8 cellular contexts compared by ENCODE assay signal in the genomic region with DNA sequence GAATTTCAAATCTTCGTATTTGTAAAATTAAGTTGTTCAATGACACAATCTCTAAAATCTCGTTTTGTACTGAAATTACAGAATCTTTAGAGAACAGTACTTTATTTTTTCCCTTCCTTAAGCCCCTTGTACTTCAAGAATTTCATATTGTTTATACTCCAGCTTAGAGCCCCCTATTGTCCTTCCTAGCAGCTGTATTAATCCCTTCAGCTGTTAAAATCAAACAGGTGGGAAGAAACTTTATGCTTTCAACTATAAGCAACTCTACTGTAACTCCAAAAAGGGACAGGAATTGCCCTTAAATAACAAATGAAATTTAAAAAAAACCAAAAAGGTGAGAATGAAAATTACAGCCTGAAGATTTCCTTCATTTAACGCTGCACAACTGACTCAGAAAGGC. TPM values are rescaled to one million over a fixed set of nuclear protein-coding genes. Genes with fewer than 3 reads are reported as not detected.
DNase-seq lines count a peak whose midpoint lies in the region; ATAC-seq and TF ChIP-seq lines count a peak whose summit lies in the region.

No MANE protein-coding gene starts in this region.

- H3K27me3 ChIP-seq in AG04450 (ENCODE audit: control insufficient read depth, insufficient read depth, low read length) (no peaks in the 10 kb centered on the region), KMS-11 (ENCODE audit: insufficient read depth, low read depth) (no peaks in the 10 kb centered on the region)

- H4K20me1 ChIP-seq in KMS-11 (ENCODE audit: insufficient read depth), result peaks cover 54% of the 10 kb centered on the region

- DNase-seq in AG04450 (ENCODE audit: low read depth, low spot score) (no peak), choroid plexus epithelial cell (ENCODE audit: low read depth) (no peak), kidney glomerular epithelial cell (lab: John Stamatoyannopoulos, UW) (no peak), inferior parietal cortex (ENCODE audit: extremely low spot score) (no peak), ACHN (no peak), HT-29 (ENCODE audit: low spot score) (no peak)
- DNase-seq in naive thymus-derived CD8-positive, alpha-beta T cell, result no peak

- no peaks in the 10 kb centered on the region for H3K9me3 Mint-ChIP-seq in naive thymus-derived CD8-positive, alpha-beta T cell

- CTCF ChIA-PET in AG04450 (lab: Charles Lee), result interaction anchor here (0.8 kb wide), 1 partner anchor 87 kb away, joined by 3 read pairs; no protein-coding TSS in a partner anchor

- H3K27ac ChIP-seq in AG04450 (ENCODE audit: low read depth, low read length) (no peak overlapping the region), KMS-11 (peak overlapping the region; percentile 92; the same call in 1 of the 2 replicates)

- peaks cover 49 to 78% (median 69%) of the 10 kb centered on the region in 4 donors for H3K4me1 Mint-ChIP-seq in naive thymus-derived CD8-positive, alpha-beta T cell

- peak overlapping the region; percentile 93 for H3K4me2 ChIP-seq in KMS-11

- peaks cover 69% of the 10 kb centered on the region for H3K79me2 ChIP-seq in KMS-11 (ENCODE audit: insufficient read depth, low read depth)

- H2AFZ ChIP-seq in KMS-11 (ENCODE audit: low read depth), result no peak overlapping the region

- H3K27ac Mint-ChIP-seq in naive thymus-derived CD8-positive, alpha-beta T cell, result peak overlapping the region; percentile 71 to 99 (median 97)

- ATAC-seq in naive thymus-derived CD8-positive, alpha-beta T cell, result no peak

- H3K9ac ChIP-seq in KMS-11, result peak overlapping the region; percentile 95; the same call in 1 of the 2 replicates

- peaks cover 44% of the 10 kb centered on the region; the same call in 1 of the 2 replicates for H3K36me3 ChIP-seq in KMS-11 (ENCODE audit: insufficient read depth)

- peaks cover 64% of the 10 kb centered on the region for H3K4me1 ChIP-seq in KMS-11 (ENCODE audit: low read depth, poor library complexity, severe bottlenecking)

- H3K9me3 ChIP-seq in AG04450 (ENCODE audit: control insufficient read depth, insufficient read depth, low read length), result no peaks in the 10 kb centered on the region; the same call in 1 of the 2 replicates

- in situ Hi-C loops in ACHN (cut with HindIII; ENCODE audit: low pct_ligation_motif_present, low pct_unique_long_range_greater_than_20kb, low sequenced_read_pairs), result no loop called here

- no peaks in the 10 kb centered on the region for H3K27me3 Mint-ChIP-seq in naive thymus-derived CD8-positive, alpha-beta T cell

- H3K4me3 Mint-ChIP-seq in naive thymus-derived CD8-positive, alpha-beta T cell, result peak overlapping the region; percentile 92 to 98 (median 96)

- H3K36me3 Mint-ChIP-seq in naive thymus-derived CD8-positive, alpha-beta T cell, result peaks cover 0 to 51% (median 8%) of the 10 kb centered on the region in 3 donors

- TF ChIP-seq CTCF in AG04450 (IDR thresholded peaks at IDR 0.05; ENCODE audit: low read depth, low read length) (0 out of 2 replicates have a peak, but pooled peaks have one; percentile 2), KMS-11 (conservative IDR thresholded peaks at IDR 0.05; ENCODE audit: low read depth, low read length) (0 out of 2 replicates have a peak, but pooled peaks have one; percentile 0), choroid plexus epithelial cell (conservative IDR thresholded peaks at IDR 0.05; ENCODE audit: low read depth, low read length) (no peak)

- H3K4me3 ChIP-seq in AG04450 (ENCODE audit: low read depth, low read length), result peak overlapping the region; percentile 99
- no peak overlapping the region for H3K4me3 ChIP-seq in KMS-11 (IDR thresholded peaks at IDR 0.05; ENCODE audit: insufficient read depth, low read depth, low read length)
- peak overlapping the region; percentile 99 for H3K4me3 ChIP-seq in choroid plexus epithelial cell (ENCODE audit: low read depth, low read length)

- POLR2A ChIA-PET in AG04450 (lab: Yijun Ruan, JAX), result interaction anchor here (1.0 to 1.2 kb wide), 3 partner anchors 9 to 78 kb away, joined by 3 read pairs; partner anchors contain the start of gene PTGES3
- POLR2A ChIA-PET in naive thymus-derived CD8-positive, alpha-beta T cell (lab: Charles Lee), result interaction anchor here (0.6 to 8.9 kb wide), 7 partner anchors 9 to 364 kb away, joined by 3 to 80 read pairs (median 4); partner anchors contain the start of genes PRIM1 and PTGES3

RNA-seq across cellular contexts. Expression of gene NACA, which starts 1.7 kb away (rescaled TPM):
- 596 and 723 TPM in 2 replicates for polyA plus RNA-seq in AG04450 (2011; rRNA removed)
- 368 and 381 TPM in 2 replicates for polyA minus RNA-seq in AG04450 (2011; rRNA and poly(A)+ RNA removed)
- total RNA-seq in naive thymus-derived CD8-positive, alpha-beta T cell, result 1,000 to 10,000 TPM; 1,471 to 1,474 TPM
- 1,000 to 10,000 TPM; 1,330 to 1,441 (median 1,344) TPM for polyA plus RNA-seq in naive thymus-derived CD8-positive, alpha-beta T cell
- total RNA-seq in HT-29 (2014; rRNA removed; shearing (Covaris generic)), result 1,132 and 1,145 TPM in 2 replicates

RNA-seq across cellular contexts. Expression of gene PRIM1, which starts 28.8 kb away (rescaled TPM):
- polyA plus RNA-seq in AG04450 (2011; rRNA removed), result 6.2 and 6.7 TPM in 2 replicates
- 2.4 and 4.8 TPM in 2 replicates for polyA minus RNA-seq in AG04450 (2011; rRNA and poly(A)+ RNA removed)
- total RNA-seq in naive thymus-derived CD8-positive, alpha-beta T cell, result 10 to 100 TPM; 26.3 to 26.7 TPM
- polyA plus RNA-seq in naive thymus-derived CD8-positive, alpha-beta T cell, result 10 to 100 TPM; 43.8 to 49.1 (median 45.8) TPM
- 8.9 and 10.1 TPM in 2 replicates for total RNA-seq in HT-29 (2014; rRNA removed; shearing (Covaris generic))

RNA-seq across cellular contexts. Expression of gene PTGES3, which starts 35.3 kb away (rescaled TPM):
- 80.1 and 112 TPM in 2 replicates for polyA plus RNA-seq in AG04450 (2011; rRNA removed)
- polyA minus RNA-seq in AG04450 (2011; rRNA and poly(A)+ RNA removed), result 18.8 and 44.0 TPM in 2 replicates
- 100 to 1,000 TPM; 179 to 197 TPM for total RNA-seq in naive thymus-derived CD8-positive, alpha-beta T cell
- polyA plus RNA-seq in naive thymus-derived CD8-positive, alpha-beta T cell, result 100 to 1,000 TPM; 229 to 236 (median 234) TPM
- total RNA-seq in HT-29 (2014; rRNA removed; shearing (Covaris generic)), result 80.2 and 83.4 TPM in 2 replicates

RNA-seq across cellular contexts. Expression of gene HSD17B6, which starts 39.8 kb away (rescaled TPM):
- polyA plus RNA-seq in AG04450 (2011; rRNA removed), result 4.7 and 4.8 TPM in 2 replicates
- polyA minus RNA-seq in AG04450 (2011; rRNA and poly(A)+ RNA removed), result 1.8 and 3.1 TPM in 2 replicates
- 1 to 10 TPM; 1.2 to 1.3 TPM for total RNA-seq in naive thymus-derived CD8-positive, alpha-beta T cell
- polyA plus RNA-seq in naive thymus-derived CD8-positive, alpha-beta T cell, result 1 to 10 TPM in 2 of 3 donors, under 1 TPM in 1; 0.71 to 1.3 (median 1.1) TPM
- total RNA-seq in HT-29 (2014; rRNA removed; shearing (Covaris generic)), result 0.16 TPM in 1 of 2 replicates, not detected in the other
